ENCODE assay signal across 29 cellular contexts in the genomic region with DNA sequence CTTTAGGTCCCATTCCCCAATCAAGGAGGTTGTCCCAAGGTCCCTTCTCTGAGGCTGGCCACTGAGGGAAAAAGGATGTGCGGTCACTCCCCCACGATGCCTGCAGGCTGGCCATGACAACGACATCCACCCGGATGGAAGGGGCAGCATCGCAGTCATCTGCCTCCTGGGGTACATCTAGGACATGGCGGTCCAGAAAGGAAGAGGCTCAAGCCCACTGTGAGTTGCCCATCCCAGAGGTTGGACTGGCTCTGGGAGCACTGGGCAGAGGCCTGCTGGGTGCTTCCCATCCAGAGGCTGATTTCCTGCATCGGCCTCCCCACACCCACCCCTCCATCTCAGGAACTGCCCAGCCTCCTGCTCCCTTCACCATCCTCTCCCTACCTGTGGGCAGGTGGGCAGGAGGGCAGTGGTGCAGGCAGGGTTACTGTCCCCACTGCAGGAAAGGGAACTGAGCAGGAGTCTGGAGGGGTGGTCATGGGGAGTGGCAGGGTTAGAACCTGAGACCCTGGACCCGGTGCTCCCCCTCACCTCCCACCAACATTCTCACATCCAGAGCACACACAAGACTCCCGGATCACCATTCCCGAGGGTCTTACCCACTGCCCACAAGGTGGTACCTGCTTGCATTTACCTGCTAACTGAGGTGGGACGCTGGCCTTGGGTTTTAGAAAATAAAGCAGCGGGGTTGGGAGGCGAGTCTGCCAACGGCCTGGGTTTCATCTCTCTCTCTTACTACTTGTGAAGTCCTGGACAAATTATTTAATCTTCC. TPM values are rescaled to one million over a fixed set of nuclear protein-coding genes. Genes with fewer than 3 reads are reported as not detected.
DNase-seq lines count a peak whose midpoint lies in the region; ATAC-seq, FAIRE-seq and TF ChIP-seq lines count a peak whose summit lies in the region.
"Had no signal": no experiment of that assay in that cellular context is flagged by ENCODE, and none has a peak within 500 bp of the region (broad histone marks: within the 10 kb centered on the region; RNA-seq: fewer than 3 reads in every experiment).

No MANE protein-coding gene starts in this region.

- dilution Hi-C loops in IMR-90 (cut with HindIII; ENCODE audit: low sequenced_read_pairs, unreplicated experiment) (no loop called here), endothelial cell of umbilical vein (cut with MboI; ENCODE audit: extremely low pct_ligation_motif_present, low sequenced_read_pairs) (no loop called here)

- no peak overlapping the region for H3K56ac ChIP-seq in IMR-90 (ENCODE audit: extremely low read depth, insufficient read depth, low read length)

- no peak for TF ChIP-seq EP300 in sigmoid colon (IDR thresholded peaks at IDR 0.05)

- peak overlapping the region in 1 of 7 donors; percentile 78 for H3K27ac Mint-ChIP-seq in CD4-positive, alpha-beta memory T cell
- H3K27ac Mint-ChIP-seq: activated naive CD8-positive, alpha-beta T cell; activated T-helper 1 cell treated with anti-CD3 and anti-CD28 coated beads, Interleukin-12 subunit alpha, Interleukin-12 subunit beta, Interleukin-2, Interleukin-4 antibody, amounts not matched to agents 30 ng/mL and 10 ng/mL and 1 ng/mL, durations not matched to agents 14 hours and 24 hours and 36 hours; T-helper 1 cell treated with Interleukin-12 subunit alpha and Interleukin-12 subunit beta and Interleukin-4 antibody, amounts not matched to agents 30 μg/mL and 1 μg/mL, for 36 hours had no signal

- H4K20me1 ChIP-seq in IMR-90 (ENCODE audit: insufficient read depth, low read length) (peaks cover 10% of the 10 kb centered on the region; the same call in 1 of the 2 replicates), endothelial cell of umbilical vein (replicated peaks; ENCODE audit: control insufficient read depth, extremely low read depth, insufficient read depth, low read length) (no peaks in the 10 kb centered on the region)

- DNase-seq in GM12892 (ENCODE audit: insufficient read length) (peak; percentile 12), IMR-90 (no peak), endothelial cell of umbilical vein (ENCODE audit: low read depth, low spot score) (no peak), sigmoid colon (peak; percentile 52), left cardiac atrium (no peak), 8988T (no peak)
- DNase-seq in CD4-positive, alpha-beta memory T cell: no peak
- DNase-seq: activated CD4-positive, alpha-beta T cell treated with anti-CD3 and anti-CD28 coated beads for 4 hours; caudate nucleus; DMS79 treated with DMSO at 0.1 percent for 48 hours; gastrocnemius medialis; GF-D8; Karpas-422; mesenchymal stem cell; NCI-H1436; NCI-H2081 treated with DMSO at 0.1 percent for 48 hours; NCI-H774; RPMI8226; small intestine; stimulated activated CD4-positive, alpha-beta T cell treated with anti-CD3 and anti-CD28 coated beads, Interleukin-2, amount 100 ng/mL, for 24 hours; transverse colon had no signal

- TF ChIP-seq POLR2A in GM12892 (IDR thresholded peaks at IDR 0.05; ENCODE audit: low read depth, low read length): no peak
- no peak for TF ChIP-seq POLR2A in IMR-90 (IDR thresholded peaks at IDR 0.05; ENCODE audit: low read depth, low read length)
- no peak for TF ChIP-seq POLR2A in endothelial cell of umbilical vein (IDR thresholded peaks at IDR 0.05; ENCODE audit: low read depth, low read length)
- TF ChIP-seq POLR2A in sigmoid colon (IDR thresholded peaks at IDR 0.05): no peak

- no peak overlapping the region for H3K18ac ChIP-seq in IMR-90 (ENCODE audit: low read depth, low read length)

- intact Hi-C loops in IMR-90 (cut with micrococcal nuclease): no loop called here
- intact Hi-C loops in endothelial cell of umbilical vein (cut with micrococcal nuclease): loop anchor here (10.0 kb wide), 1 partner anchor 777 kb away; the partner anchor contains the start of gene NUDT8
- intact Hi-C loops in sigmoid colon (cut with DNase I): no loop called here
- intact Hi-C loops in CD4-positive, alpha-beta memory T cell (cut with micrococcal nuclease): no loop called here
- intact Hi-C loops in left cardiac atrium (cut with DNase I): no loop called here

- no peaks in the 10 kb centered on the region for H3K27me3 Mint-ChIP-seq in CD4-positive, alpha-beta memory T cell
- H3K27me3 Mint-ChIP-seq: activated naive CD8-positive, alpha-beta T cell; dendritic cell treated with granulocyte-macrophage colony-stimulating factor and Interleukin-4, amounts not matched to agents 40 ng/mL and 50 ng/mL, for 4 days had no signal

- H3K27me3 ChIP-seq in IMR-90 (ENCODE audit: control insufficient read depth, insufficient read depth, low read length) (no peaks in the 10 kb centered on the region), endothelial cell of umbilical vein (ENCODE audit: control insufficient read depth in 2 of 2, insufficient read depth in 2 of 2, low read length in 2 of 2) (no peaks in the 10 kb centered on the region), sigmoid colon (no peaks in the 10 kb centered on the region)
- no peaks in the 10 kb centered on the region for H3K27me3 ChIP-seq in CD4-positive, alpha-beta memory T cell (ENCODE audit: insufficient read depth, low read length)
- H3K27me3 ChIP-seq: gastrocnemius medialis, hepatocyte, transverse colon had no signal

- no peak for TF ChIP-seq RAD21 in IMR-90 (IDR thresholded peaks at IDR 0.05; ENCODE audit: low read length)

- H3K79me2 ChIP-seq in endothelial cell of umbilical vein (ENCODE audit: control insufficient read depth, insufficient read depth, low read length): peaks cover 28% of the 10 kb centered on the region

- H3K4me1 ChIP-seq in IMR-90 (ENCODE audit: control insufficient read depth, insufficient read depth, low read length) (peaks cover 2% of the 10 kb centered on the region), endothelial cell of umbilical vein (ENCODE audit: control insufficient read depth, extremely low read depth, insufficient read depth, low read length) (peaks cover 17% of the 10 kb centered on the region), sigmoid colon (peaks cover 0 to 16% (median 13%) of the 10 kb centered on the region in 4 donors)
- H3K4me1 ChIP-seq in CD4-positive, alpha-beta memory T cell (ENCODE audit: insufficient read depth, low read length): peaks cover 12% of the 10 kb centered on the region

- no peak overlapping the region for H3K27ac ChIP-seq in IMR-90 (ENCODE audit: insufficient read depth, low read length)
- no peak overlapping the region for H3K27ac ChIP-seq in endothelial cell of umbilical vein (ENCODE audit: insufficient read depth, low read depth, low read length)
- no peak overlapping the region for H3K27ac ChIP-seq in sigmoid colon
- no peak overlapping the region for H3K27ac ChIP-seq in CD4-positive, alpha-beta memory T cell (ENCODE audit: low read depth, low read length)
- H3K27ac ChIP-seq: C4-2B, gastrocnemius medialis, hepatocyte, transverse colon had no signal

- no peak for ATAC-seq in IMR-90 (ENCODE audit: low read depth)
- no peak for ATAC-seq in left cardiac atrium
- ATAC-seq: gastrocnemius medialis had no signal

- FAIRE-seq in GM12892 (lab: Jason Lieb, UNC) (no peak), endothelial cell of umbilical vein (lab: Jason Lieb, UNC) (no peak)
- FAIRE-seq: astrocyte, endometrium, small intestine had no signal

- H2BK15ac ChIP-seq in IMR-90 (ENCODE audit: low read depth, low read length): no peak overlapping the region

- no peak overlapping the region for H2BK20ac ChIP-seq in IMR-90 (ENCODE audit: low read depth, low read length)

- H3K9ac ChIP-seq in IMR-90 (ENCODE audit: low read depth, low read length) (no peak overlapping the region), endothelial cell of umbilical vein (replicated peaks; ENCODE audit: extremely low read depth, insufficient read depth, low read length) (no peak overlapping the region)

- TF ChIP-seq CTCF in IMR-90 (conservative IDR thresholded peaks at IDR 0.05; ENCODE audit: low read depth, low read length) (no peak), endothelial cell of umbilical vein (IDR thresholded peaks at IDR 0.05; ENCODE audit: extremely low read depth in 1 of 2, insufficient read depth in 1 of 2, low read depth in 1 of 2, low read length in 2 of 2) (no peak), sigmoid colon (IDR thresholded peaks at IDR 0.05) (no peak)

- BruUV-seq in IMR-90 (replicated peaks; lab: Mats Ljungman, UMichigan) (no TSS peak), endothelial cell of umbilical vein (replicated peaks; lab: Mats Ljungman, UMichigan) (no TSS peak)

- no peak overlapping the region for H3K23ac ChIP-seq in IMR-90 (ENCODE audit: low read depth, low read length)

- H4K5ac ChIP-seq in IMR-90 (ENCODE audit: low read depth, low read length): no peak overlapping the region

- H2BK120ac ChIP-seq in IMR-90 (ENCODE audit: low read depth, low read length): no peak overlapping the region

- POLR2A ChIA-PET in IMR-90 (lab: Charles Lee; ENCODE audit: unreplicated experiment) (no interaction called here), endothelial cell of umbilical vein (lab: Charles Lee) (no interaction called here)
- POLR2A ChIA-PET in CD4-positive, alpha-beta memory T cell (lab: Charles Lee; ENCODE audit: partially characterized antibody): no interaction called here

- H3K9me3 ChIP-seq in IMR-90 (ENCODE audit: control insufficient read depth, insufficient read depth, low read length) (no peaks in the 10 kb centered on the region), endothelial cell of umbilical vein (replicated peaks; ENCODE audit: control insufficient read depth, insufficient read depth, low read length) (no peaks in the 10 kb centered on the region), sigmoid colon (no peaks in the 10 kb centered on the region)
- H3K9me3 ChIP-seq in CD4-positive, alpha-beta memory T cell (ENCODE audit: control insufficient read depth in 1 of 2, low read length in 2 of 2): no peaks in the 10 kb centered on the region
- H3K9me3 ChIP-seq: gastrocnemius medialis, transverse colon had no signal

- peaks cover 0 to 26% of the 10 kb centered on the region in 2 donors for H3K36me3 Mint-ChIP-seq in CD4-positive, alpha-beta memory T cell
- H3K36me3 Mint-ChIP-seq: activated naive CD8-positive, alpha-beta T cell had no signal

- peaks cover 54% of the 10 kb centered on the region for H3K36me3 ChIP-seq in IMR-90 (ENCODE audit: control insufficient read depth, insufficient read depth, low read length)
- peaks cover 7 to 13% of the 10 kb centered on the region in 2 experiments for H3K36me3 ChIP-seq in endothelial cell of umbilical vein (ENCODE audit: control insufficient read depth in 2 of 2, extremely low read depth in 1 of 2, insufficient read depth in 2 of 2, low read length in 2 of 2)
- H3K36me3 ChIP-seq in sigmoid colon: peaks cover 0 to 30% (median 7%) of the 10 kb centered on the region in 4 donors
- H3K36me3 ChIP-seq in CD4-positive, alpha-beta memory T cell (ENCODE audit: insufficient read depth, low read length): peaks cover 7% of the 10 kb centered on the region
- H3K36me3 ChIP-seq: transverse colon had no signal

- H3K9me1 ChIP-seq in IMR-90 (ENCODE audit: insufficient read depth, low read length) (no peaks in the 10 kb centered on the region; the same call in 1 of the 2 replicates), endothelial cell of umbilical vein (replicated peaks; ENCODE audit: control insufficient read depth, extremely low read depth, insufficient read depth, low read length) (no peaks in the 10 kb centered on the region)

- H2AK5ac ChIP-seq in IMR-90 (ENCODE audit: low read depth, low read length): no peak overlapping the region

- CTCF ChIA-PET in IMR-90 (lab: Yijun Ruan, JAX): no interaction called here
- CTCF ChIA-PET in endothelial cell of umbilical vein (lab: Charles Lee): no interaction called here
- CTCF ChIA-PET in CD4-positive, alpha-beta memory T cell (lab: Charles Lee; ENCODE audit: partially characterized antibody): no interaction called here

- WGBS in IMR-90 (ENCODE audit: extremely low coverage in 2 of 2, insufficient read length in 1 of 2), 2 experiments: 96% methylated on average over 4 of the region's 14 CpGs; no CpG with 5 or more reads in 1 of the 2 experiments
- 88 to 92% methylated on average over 14 of the region's 14 CpGs for WGBS in sigmoid colon, 2 donors

- no peak overlapping the region for H4K8ac ChIP-seq in IMR-90 (ENCODE audit: low read depth in 2 of 2, low read length in 2 of 2)

- in situ Hi-C loops in IMR-90 (cut with MboI; ENCODE audit: low sequenced_read_pairs): no loop called here

- peaks cover 8 to 28% (median 18%) of the 10 kb centered on the region in 4 donors for H3K4me1 Mint-ChIP-seq in CD4-positive, alpha-beta memory T cell

- H3K4me2 ChIP-seq in IMR-90 (ENCODE audit: low read depth, low read length): no peak overlapping the region
- no peak overlapping the region for H3K4me2 ChIP-seq in endothelial cell of umbilical vein (ENCODE audit: insufficient read depth, low read length)
- H3K4me2 ChIP-seq: hepatocyte had no signal

- H3K9me3 Mint-ChIP-seq in CD4-positive, alpha-beta memory T cell: peaks cover 0 to 2% (median 0%) of the 10 kb centered on the region in 8 donors
- H3K9me3 Mint-ChIP-seq: activated T-helper 1 cell treated with anti-CD3 and anti-CD28 coated beads, Interleukin-12 subunit alpha, Interleukin-12 subunit beta, Interleukin-2, Interleukin-4 antibody, amounts not matched to agents 30 ng/mL and 10 ng/mL and 1 ng/mL, durations not matched to agents 14 hours and 24 hours and 36 hours; dendritic cell treated with granulocyte-macrophage colony-stimulating factor and Interleukin-4, amounts not matched to agents 40 ng/mL and 50 ng/mL, for 4 days; T-helper 1 cell treated with Interleukin-12 subunit alpha and Interleukin-12 subunit beta and Interleukin-4 antibody, amounts not matched to agents 30 μg/mL and 1 μg/mL, for 36 hours had no signal

- no peak overlapping the region for H2AFZ ChIP-seq in IMR-90 (replicated peaks; ENCODE audit: low read length, poor library complexity)
- no peak overlapping the region for H2AFZ ChIP-seq in endothelial cell of umbilical vein (ENCODE audit: low read depth, low read length)
- H2AFZ ChIP-seq: hepatocyte had no signal

- no peak overlapping the region for H4K91ac ChIP-seq in IMR-90 (ENCODE audit: insufficient read depth, low read depth, low read length)

- H2BK5ac ChIP-seq in IMR-90 (ENCODE audit: low read depth, low read length, poor library complexity, severe bottlenecking): no peak overlapping the region

- H2AK9ac ChIP-seq in IMR-90 (replicated peaks; ENCODE audit: low read depth, low read length, poor library complexity): peak overlapping the region; percentile 36

- H3K4me3 ChIP-seq in IMR-90 (ENCODE audit: insufficient read depth, low read depth, low read length): no peak overlapping the region
- H3K4me3 ChIP-seq in endothelial cell of umbilical vein (replicated peaks in 1 of 3; ENCODE audit: insufficient read depth in 1 of 3, low read depth in 1 of 3, low read length in 3 of 3): no peak overlapping the region
- no peak overlapping the region for H3K4me3 ChIP-seq in sigmoid colon
- no peak overlapping the region for H3K4me3 ChIP-seq in CD4-positive, alpha-beta memory T cell (ENCODE audit: low read length in 2 of 2)
- H3K4me3 ChIP-seq: gastrocnemius medialis, hepatocyte, transverse colon had no signal

- H3K4ac ChIP-seq in IMR-90 (ENCODE audit: low read depth, low read length): no peak overlapping the region

- no peak overlapping the region for H3K4me3 Mint-ChIP-seq in CD4-positive, alpha-beta memory T cell
- H3K4me3 Mint-ChIP-seq: activated naive CD8-positive, alpha-beta T cell; activated T-helper 1 cell treated with anti-CD3 and anti-CD28 coated beads, Interleukin-12 subunit alpha, Interleukin-12 subunit beta, Interleukin-2, Interleukin-4 antibody, amounts not matched to agents 30 ng/mL and 10 ng/mL and 1 ng/mL, durations not matched to agents 14 hours and 24 hours and 36 hours; dendritic cell treated with granulocyte-macrophage colony-stimulating factor and Interleukin-4, amounts not matched to agents 40 ng/mL and 50 ng/mL, for 4 days; T-helper 1 cell treated with Interleukin-12 subunit alpha and Interleukin-12 subunit beta and Interleukin-4 antibody, amounts not matched to agents 30 μg/mL and 1 μg/mL, for 36 hours had no signal

- no peak overlapping the region for H3K14ac ChIP-seq in IMR-90 (replicated peaks; ENCODE audit: low read depth, low read length)

- peaks cover 7 to 31% of the 10 kb centered on the region in 2 experiments for H3K79me1 ChIP-seq in IMR-90 (ENCODE audit: low read depth in 1 of 2, low read length in 2 of 2)

RNA-seq across cellular contexts. Expression of gene RCE1, which starts 4.4 kb away (rescaled TPM):
- 8.6 TPM for polyA plus RNA-seq in GM12892 (2012; ENCODE audit: missing spikeins)
- 5.6 and 6.6 TPM in 2 replicates for total RNA-seq in IMR-90 (2012; rRNA removed)
- 19.4 and 21.1 TPM in 2 replicates for polyA plus RNA-seq in IMR-90 (2012; rRNA removed)
- 14.3 and 24.4 TPM in 2 replicates for polyA plus RNA-seq in IMR-90 (2012; cell fraction: cytosol; rRNA removed)
- 41.3 and 99.0 TPM in 2 replicates for polyA plus RNA-seq in IMR-90 (2012; cell fraction: nucleus; rRNA removed; ENCODE audit: low replicate concordance)
- total RNA-seq in endothelial cell of umbilical vein: 26.9 and 27.8 TPM in 2 replicates
- polyA plus RNA-seq in endothelial cell of umbilical vein: 47.4 and 75.0 TPM in 2 replicates
- polyA plus RNA-seq in endothelial cell of umbilical vein (2011; cell fraction: cytosol; rRNA removed): 25.6 and 30.7 TPM in 2 replicates
- polyA plus RNA-seq in endothelial cell of umbilical vein (2011; cell fraction: nucleus; rRNA removed): 45.7 and 58.7 TPM in 2 replicates
- 19.2 and 22.2 TPM in 2 replicates for polyA plus RNA-seq in endothelial cell of umbilical vein (2012)
- 19.5 and 27.4 TPM in 2 replicates for polyA minus RNA-seq in endothelial cell of umbilical vein
- 28.8 TPM for polyA minus RNA-seq in endothelial cell of umbilical vein (2011; cell fraction: cytosol; rRNA and poly(A)+ RNA removed)
- 15.4 and 22.8 TPM in 2 replicates for polyA minus RNA-seq in endothelial cell of umbilical vein (2011; cell fraction: nucleus; rRNA and poly(A)+ RNA removed)
- 10 to 100 TPM in 1 of 4 donors, 1 to 10 TPM in 3; 6.1 to 23.0 (median 9.1) TPM for total RNA-seq in sigmoid colon
- 10 to 100 TPM in 1 of 3 donors, 1 to 10 TPM in 2; 7.8 to 21.8 (median 8.3) TPM for polyA plus RNA-seq in sigmoid colon
- total RNA-seq in CD4-positive, alpha-beta memory T cell: 10 to 100 TPM; 30.0 to 34.5 TPM
- 10 to 100 TPM; 23.3 to 31.3 TPM for polyA plus RNA-seq in CD4-positive, alpha-beta memory T cell
- total RNA-seq in left cardiac atrium: 1 to 10 TPM; 7.7 to 8.9 TPM

RNA-seq across cellular contexts. Expression of gene LRFN4, which starts 9.2 kb away (rescaled TPM):
- 2.0 TPM for polyA plus RNA-seq in GM12892 (2012; ENCODE audit: missing spikeins)
- total RNA-seq in IMR-90 (2012; rRNA removed): 6.1 and 7.8 TPM in 2 replicates
- polyA plus RNA-seq in IMR-90 (2012; rRNA removed): 18.9 and 24.9 TPM in 2 replicates
- 13.7 and 28.5 TPM in 2 replicates for polyA plus RNA-seq in IMR-90 (2012; cell fraction: cytosol; rRNA removed)
- polyA plus RNA-seq in IMR-90 (2012; cell fraction: nucleus; rRNA removed; ENCODE audit: low replicate concordance): 33.5 and 98.4 TPM in 2 replicates
- 36.7 and 37.4 TPM in 2 replicates for total RNA-seq in endothelial cell of umbilical vein
- polyA plus RNA-seq in endothelial cell of umbilical vein: 22.3 and 38.3 TPM in 2 replicates
- polyA plus RNA-seq in endothelial cell of umbilical vein (2011; cell fraction: cytosol; rRNA removed): 9.2 and 14.6 TPM in 2 replicates
- 17.3 and 19.5 TPM in 2 replicates for polyA plus RNA-seq in endothelial cell of umbilical vein (2011; cell fraction: nucleus; rRNA removed)
- 16.7 and 27.1 TPM in 2 replicates for polyA plus RNA-seq in endothelial cell of umbilical vein (2012)
- polyA minus RNA-seq in endothelial cell of umbilical vein: 7.3 and 9.2 TPM in 2 replicates
- polyA minus RNA-seq in endothelial cell of umbilical vein (2011; cell fraction: cytosol; rRNA and poly(A)+ RNA removed): 91.4 TPM
- 3.5 and 6.1 TPM in 2 replicates for polyA minus RNA-seq in endothelial cell of umbilical vein (2011; cell fraction: nucleus; rRNA and poly(A)+ RNA removed)
- total RNA-seq in sigmoid colon: 1 to 10 TPM; 4.2 to 6.8 (median 4.4) TPM
- 10 to 100 TPM in 1 of 3 donors, 1 to 10 TPM in 2; 4.2 to 32.2 (median 8.3) TPM for polyA plus RNA-seq in sigmoid colon
- 1 to 10 TPM; 5.1 to 5.3 TPM for total RNA-seq in CD4-positive, alpha-beta memory T cell
- polyA plus RNA-seq in CD4-positive, alpha-beta memory T cell: 1 to 10 TPM in 1 of 2 donors, under 1 TPM in 1; 0.42 to 2.9 TPM
- 10 to 100 TPM; 14.3 to 15.5 TPM for total RNA-seq in left cardiac atrium

Comparison
In these comparisons a context has a peak if more than half of its experiments do, and no peak if none do; other contexts are left out.
1. DNase-seq: peak in GM12892 (single experiment) and sigmoid colon (single experiment); none in IMR-90 (single experiment), endothelial cell of umbilical vein (single experiment), CD4-positive, alpha-beta memory T cell (0 of 5), left cardiac atrium (single experiment) and 8988T (single experiment).